26 cellular contexts compared by ENCODE assay signal in genomic region chr18:79178044-79178632, GRCh38.
"Had no signal": no experiment of that assay in that cellular context is flagged by ENCODE, and none has a peak within 500 bp of the region (broad histone marks: within the 10 kb centered on the region; RNA-seq: fewer than 3 reads in every experiment).

No MANE protein-coding gene starts in this region.

- H3K27me3 Mint-ChIP-seq: effector memory CD8-positive, alpha-beta T cell; memory B cell; naive B cell had no signal

- H3K36me3 ChIP-seq: ovary, thyroid gland had no signal

- ATAC-seq: effector memory CD8-positive, alpha-beta T cell; left colon; mucosa of descending colon; sciatic nerve; stimulated activated effector memory CD8-positive, alpha-beta T cell treated with anti-CD3 and anti-CD28 coated beads, Interleukin-12 subunit alpha, Interleukin-12 subunit beta, amount 100 ng/mL, for 72 hours had no signal

- H3K4me3 ChIP-seq: esophagus squamous epithelium, hepatocyte, lung, mucosa of descending colon, ovary, stomach, thyroid gland, vagina had no signal

- H3K27me3 ChIP-seq: esophagus squamous epithelium, hepatocyte, ovary, stomach, thyroid gland, vagina had no signal

- H3K4me3 Mint-ChIP-seq: effector memory CD8-positive, alpha-beta T cell; memory B cell; mesothelial cell of epicardium; naive B cell; stimulated activated effector memory CD8-positive, alpha-beta T cell treated with anti-CD3 and anti-CD28 coated beads, Interleukin-12 subunit alpha, Interleukin-12 subunit beta, amount 100 ng/mL, for 72 hours had no signal

- H3K27ac ChIP-seq: esophagus squamous epithelium, hepatocyte, ovary, stomach, thyroid gland, vagina had no signal

- H3K9me3 ChIP-seq: esophagus squamous epithelium, mucosa of descending colon, ovary, stomach, thyroid gland, vagina had no signal

- DNase-seq: cerebellar nuclear complex; cortex of kidney; effector memory CD8-positive, alpha-beta T cell; erythroblast; esophagus squamous epithelium; foreskin melanocyte; glutamatergic neuron; left colon; naive B cell; occipital lobe; ovary; retina; stimulated activated CD4-positive, alpha-beta T cell treated with anti-CD3 and anti-CD28 coated beads, Interleukin-2, amount 100 ng/mL, for 24 hours; stimulated activated CD4-positive, alpha-beta T cell treated with anti-CD3 and anti-CD28 coated beads, Interleukin-4, amount 100 ng/mL, for 24 hours; stimulated activated naive CD4-positive, alpha-beta T cell treated with Interleukin-2 at 50 U/mL for 16 hours; stomach; thyroid gland; trophoblast cell had no signal

- H3K4me1 Mint-ChIP-seq: memory B cell had no signal

- H3K27ac Mint-ChIP-seq: memory B cell; mesothelial cell of epicardium; stimulated activated effector memory CD8-positive, alpha-beta T cell treated with anti-CD3 and anti-CD28 coated beads, Interleukin-12 subunit alpha, Interleukin-12 subunit beta, amount 100 ng/mL, for 72 hours had no signal

- H3K9me3 Mint-ChIP-seq: effector memory CD8-positive, alpha-beta T cell; memory B cell; naive B cell; stimulated activated effector memory CD8-positive, alpha-beta T cell treated with anti-CD3 and anti-CD28 coated beads, Interleukin-12 subunit alpha, Interleukin-12 subunit beta, amount 100 ng/mL, for 72 hours had no signal

- H3K4me1 ChIP-seq: esophagus squamous epithelium, vagina had no signal
